In the genomic region with DNA sequence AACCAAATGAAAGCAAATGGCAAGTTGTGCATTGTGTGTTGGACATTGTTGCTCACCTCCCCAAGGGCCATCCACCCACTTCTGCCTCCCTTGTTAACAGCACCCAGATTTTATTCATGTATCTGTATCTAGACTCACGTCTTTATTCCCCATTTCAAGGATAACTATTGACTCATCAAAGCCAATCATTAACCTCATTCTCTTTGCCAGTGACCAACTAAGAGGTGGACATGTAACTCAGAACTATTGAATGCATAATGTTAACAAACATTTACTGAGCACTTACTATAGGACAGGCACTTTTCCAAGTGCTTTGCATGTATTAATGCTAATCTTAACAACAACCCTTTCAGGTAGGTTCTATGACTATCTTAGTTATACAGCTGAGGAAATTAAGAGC, we compare ENCODE assay signal across 11 cellular contexts.
"Had no signal": no experiment of that assay in that cellular context is flagged by ENCODE, and none has a peak within 500 bp of the region (broad histone marks: within the 10 kb centered on the region; RNA-seq: fewer than 3 reads in every experiment).

No MANE protein-coding gene starts in this region.

- H3K9ac ChIP-seq: GM23248 had no signal

- H2AFZ ChIP-seq: GM23248, GM23338 had no signal

- H3K4me1 ChIP-seq: HAP-1 had no signal

- H3K36me3 ChIP-seq: HAP-1 had no signal

- H3K4me2 ChIP-seq: GM23338 had no signal

- DNase-seq: GM23248, GOT3, H7, H9, HCEC 1CT, HFFc6 had no signal

- H3K4me3 ChIP-seq: GM23248, GM23338, HAP-1 had no signal

- H3K27ac ChIP-seq: GM23248 had no signal

- ATAC-seq: GM23338, HCT116 had no signal

- H3K9me3 ChIP-seq: HAP-1 had no signal

- FAIRE-seq: H1, H54 had no signal
